ENCODE assay signal across 1 cellular context in the genomic region with DNA sequence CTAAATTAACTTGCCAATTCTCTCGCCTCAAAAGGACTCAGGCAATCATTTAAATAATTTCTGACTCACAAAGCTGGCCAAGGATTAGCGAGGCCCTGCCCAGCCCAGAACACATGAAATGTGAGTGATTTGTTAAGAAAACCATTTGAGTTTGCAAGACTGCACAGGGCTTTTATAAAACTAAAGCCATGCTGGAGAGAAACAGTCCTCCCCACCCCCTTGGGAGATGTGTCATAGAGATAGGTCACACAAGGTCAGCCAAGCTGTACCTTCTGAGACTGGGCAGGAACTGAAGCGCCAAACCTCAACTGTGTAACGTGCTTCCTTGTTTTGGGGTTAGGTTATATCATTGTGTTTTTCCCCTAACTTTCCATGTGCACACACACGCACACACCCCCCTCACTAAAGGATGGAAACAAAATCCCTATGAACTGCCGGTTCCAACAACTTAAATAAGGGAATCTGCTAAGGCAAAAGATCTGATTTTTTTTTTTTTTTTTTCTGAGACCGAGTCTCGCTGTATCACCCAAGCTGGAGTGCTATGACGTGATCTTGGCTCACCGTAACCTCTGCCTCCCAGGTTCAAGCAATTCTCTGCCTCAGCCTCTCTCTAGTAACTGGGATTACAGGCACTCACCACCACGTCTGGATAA.
TF ChIP-seq lines count a peak whose summit lies in the region.

No MANE protein-coding gene starts in this region.

TF ChIP-seq in GM23338, 12 proteins besides CTCF, POLR2A, EP300 and RAD21 (continued from another document):
- TF ChIP-seq, protein P1, sequence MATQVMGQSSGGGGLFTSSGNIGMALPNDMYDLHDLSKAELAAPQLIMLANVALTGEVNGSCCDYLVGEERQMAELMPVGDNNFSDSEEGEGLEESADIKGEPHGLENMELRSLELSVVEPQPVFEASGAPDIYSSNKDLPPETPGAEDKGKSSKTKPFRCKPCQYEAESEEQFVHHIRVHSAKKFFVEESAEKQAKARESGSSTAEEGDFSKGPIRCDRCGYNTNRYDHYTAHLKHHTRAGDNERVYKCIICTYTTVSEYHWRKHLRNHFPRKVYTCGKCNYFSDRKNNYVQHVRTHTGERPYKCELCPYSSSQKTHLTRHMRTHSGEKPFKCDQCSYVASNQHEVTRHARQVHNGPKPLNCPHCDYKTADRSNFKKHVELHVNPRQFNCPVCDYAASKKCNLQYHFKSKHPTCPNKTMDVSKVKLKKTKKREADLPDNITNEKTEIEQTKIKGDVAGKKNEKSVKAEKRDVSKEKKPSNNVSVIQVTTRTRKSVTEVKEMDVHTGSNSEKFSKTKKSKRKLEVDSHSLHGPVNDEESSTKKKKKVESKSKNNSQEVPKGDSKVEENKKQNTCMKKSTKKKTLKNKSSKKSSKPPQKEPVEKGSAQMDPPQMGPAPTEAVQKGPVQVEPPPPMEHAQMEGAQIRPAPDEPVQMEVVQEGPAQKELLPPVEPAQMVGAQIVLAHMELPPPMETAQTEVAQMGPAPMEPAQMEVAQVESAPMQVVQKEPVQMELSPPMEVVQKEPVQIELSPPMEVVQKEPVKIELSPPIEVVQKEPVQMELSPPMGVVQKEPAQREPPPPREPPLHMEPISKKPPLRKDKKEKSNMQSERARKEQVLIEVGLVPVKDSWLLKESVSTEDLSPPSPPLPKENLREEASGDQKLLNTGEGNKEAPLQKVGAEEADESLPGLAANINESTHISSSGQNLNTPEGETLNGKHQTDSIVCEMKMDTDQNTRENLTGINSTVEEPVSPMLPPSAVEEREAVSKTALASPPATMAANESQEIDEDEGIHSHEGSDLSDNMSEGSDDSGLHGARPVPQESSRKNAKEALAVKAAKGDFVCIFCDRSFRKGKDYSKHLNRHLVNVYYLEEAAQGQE (IDR thresholded peaks at IDR 0.05; ENCODE audit: unreplicated experiment) = no peak
- no peak for TF ChIP-seq EZH2phosphoT487 (IDR thresholded peaks at IDR 0.05; ENCODE audit: unreplicated experiment)
- TF ChIP-seq, protein P2, sequence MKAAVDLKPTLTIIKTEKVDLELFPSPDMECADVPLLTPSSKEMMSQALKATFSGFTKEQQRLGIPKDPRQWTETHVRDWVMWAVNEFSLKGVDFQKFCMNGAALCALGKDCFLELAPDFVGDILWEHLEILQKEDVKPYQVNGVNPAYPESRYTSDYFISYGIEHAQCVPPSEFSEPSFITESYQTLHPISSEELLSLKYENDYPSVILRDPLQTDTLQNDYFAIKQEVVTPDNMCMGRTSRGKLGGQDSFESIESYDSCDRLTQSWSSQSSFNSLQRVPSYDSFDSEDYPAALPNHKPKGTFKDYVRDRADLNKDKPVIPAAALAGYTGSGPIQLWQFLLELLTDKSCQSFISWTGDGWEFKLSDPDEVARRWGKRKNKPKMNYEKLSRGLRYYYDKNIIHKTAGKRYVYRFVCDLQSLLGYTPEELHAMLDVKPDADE (IDR thresholded peaks at IDR 0.05) = no peak
- TF ChIP-seq JUNB (IDR thresholded peaks at IDR 0.05; ENCODE audit: unreplicated experiment) = no peak
